Comparison of ENCODE assay signal across 27 cellular contexts in the genomic region with DNA sequence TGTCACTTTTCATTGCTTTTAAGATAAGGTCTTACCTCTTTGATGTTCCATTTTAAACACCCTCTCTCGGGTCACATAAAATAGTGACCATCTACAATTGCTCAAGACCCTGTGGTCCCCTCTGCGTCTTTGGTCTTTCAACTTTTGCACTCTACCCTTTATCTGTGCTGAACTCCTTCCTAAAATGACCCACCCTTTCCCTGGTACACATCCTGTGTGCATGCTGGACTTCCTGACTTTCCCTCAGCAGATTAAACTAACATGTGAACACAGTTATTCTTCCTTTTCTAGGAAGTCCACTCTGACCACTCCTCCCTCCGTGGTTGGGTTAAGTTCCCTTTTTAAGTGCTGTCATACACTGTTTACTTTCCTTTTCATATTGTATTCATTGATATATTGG.
"Had no signal": no experiment of that assay in that cellular context is flagged by ENCODE, and none has a peak within 500 bp of the region (broad histone marks: within the 10 kb centered on the region; RNA-seq: fewer than 3 reads in every experiment).

No MANE protein-coding gene starts in this region.

- H3K4me3 ChIP-seq: ascending aorta, body of pancreas had no signal

- H3K27ac Mint-ChIP-seq: activated CD8-positive, alpha-beta memory T cell treated with anti-CD3 and anti-CD28 coated beads, Interleukin-2, amount 10 ng/mL, durations not matched to agents 7 days and 5 days; activated naive CD4-positive, alpha-beta T cell treated with anti-CD3 and anti-CD28 coated beads, Interleukin-2, amount 50 U/mL, for 72 hours; activated naive CD8-positive, alpha-beta T cell treated with anti-CD3 and anti-CD28 coated beads, Interleukin-2, amount 50 U/mL, for 24 hours; activated T-cell treated with anti-CD3 and anti-CD28 coated beads, Interleukin-2, amount 50 U/mL, for 24 hours; activated T-helper 1 cell treated with anti-CD3 and anti-CD28 coated beads, Interleukin-12 subunit alpha, Interleukin-12 subunit beta, Interleukin-2, Interleukin-4 antibody, amounts not matched to agents 30 ng/mL and 10 ng/mL and 1 ng/mL, durations not matched to agents 14 hours and 24 hours and 36 hours; T-helper 17 cell had no signal

- H3K27me3 Mint-ChIP-seq: activated CD8-positive, alpha-beta memory T cell treated with anti-CD3 and anti-CD28 coated beads, Interleukin-2, amount 10 ng/mL, durations not matched to agents 7 days and 5 days; activated naive CD8-positive, alpha-beta T cell treated with anti-CD3 and anti-CD28 coated beads, Interleukin-2, amount 50 U/mL, for 24 hours; activated T-cell treated with anti-CD3 and anti-CD28 coated beads, Interleukin-2, amount 50 U/mL, for 24 hours; central memory CD8-positive, alpha-beta T cell; T-helper 17 cell had no signal

- H3K4me3 Mint-ChIP-seq: activated CD8-positive, alpha-beta memory T cell treated with anti-CD3 and anti-CD28 coated beads, Interleukin-2, amount 10 ng/mL, durations not matched to agents 7 days and 5 days; activated naive CD8-positive, alpha-beta T cell treated with anti-CD3 and anti-CD28 coated beads, Interleukin-2, amount 50 U/mL, for 24 hours; activated T-cell treated with anti-CD3 and anti-CD28 coated beads, Interleukin-2, amount 50 U/mL, for 24 hours; activated T-helper 1 cell treated with anti-CD3 and anti-CD28 coated beads, Interleukin-12 subunit alpha, Interleukin-12 subunit beta, Interleukin-2, Interleukin-4 antibody, amounts not matched to agents 30 ng/mL and 10 ng/mL and 1 ng/mL, durations not matched to agents 14 hours and 24 hours and 36 hours; central memory CD8-positive, alpha-beta T cell; T-helper 17 cell had no signal

- H3K36me3 Mint-ChIP-seq: activated CD8-positive, alpha-beta memory T cell treated with anti-CD3 and anti-CD28 coated beads, Interleukin-2, amount 10 ng/mL, durations not matched to agents 7 days and 5 days; activated naive CD4-positive, alpha-beta T cell treated with anti-CD3 and anti-CD28 coated beads, Interleukin-2, amount 50 U/mL, for 72 hours had no signal

- ATAC-seq: activated CD4-positive, CD25-positive, alpha-beta regulatory T cell treated with anti-CD3 and anti-CD28 coated beads, Interleukin-2, amount 50 U/mL, for 24 hours; activated CD8-positive, alpha-beta memory T cell treated with anti-CD3 and anti-CD28 coated beads, Interleukin-2, amount 10 ng/mL, durations not matched to agents 7 days and 5 days; activated naive CD4-positive, alpha-beta T cell treated with anti-CD3 and anti-CD28 coated beads, Interleukin-2, amount 50 U/mL, for 72 hours; activated naive CD8-positive, alpha-beta T cell treated with anti-CD3 and anti-CD28 coated beads, Interleukin-2, amount 50 U/mL, for 24 hours; body of pancreas; PC-3; T-helper 17 cell had no signal

- DNase-seq: activated CD4-positive, alpha-beta T cell treated with anti-CD3 and anti-CD28 coated beads for 4 hours; activated CD8-positive, alpha-beta memory T cell treated with anti-CD3 and anti-CD28 coated beads, Interleukin-2, amount 10 ng/mL, durations not matched to agents 7 days and 5 days; activated effector memory CD4-positive, alpha-beta T cell treated with Interleukin-2 at 50 U/mL for 16 hours; activated naive CD4-positive, alpha-beta T cell treated with Interleukin-2 at 50 U/mL for 16 hours; activated naive CD8-positive, alpha-beta T cell treated with anti-CD3 and anti-CD28 coated beads, Interleukin-2, amount 50 U/mL, for 24 hours; activated T-cell treated with anti-CD3 and anti-CD28 coated beads, Interleukin-2, amount 50 U/mL, for 24 hours; amniotic stem cell; body of pancreas; Kasumi-1; NCI-H1105; NCI-H1436; NCI-H1694 treated with DMSO at 0.1 percent for 48 hours; NCI-H2029 treated with DMSO at 0.1 percent for 48 hours; NCI-H345; NCI-H510A; NCI-H526 treated with DMSO at 0.1 percent for 48 hours; NCI-H82; PC-3; SHP77 treated with DMSO at 0.1 percent for 48 hours; T-helper 17 cell; T-helper 9 cell; WERI-Rb-1 had no signal

- H3K9me3 ChIP-seq: ascending aorta, body of pancreas had no signal

- H3K27ac ChIP-seq: ascending aorta, body of pancreas, WERI-Rb-1 had no signal

- H3K27me3 ChIP-seq: ascending aorta, body of pancreas had no signal

- H3K4me1 ChIP-seq: ascending aorta, body of pancreas had no signal

- H3K36me3 ChIP-seq: ascending aorta, WERI-Rb-1 had no signal

- H3K4me1 Mint-ChIP-seq: activated CD8-positive, alpha-beta memory T cell treated with anti-CD3 and anti-CD28 coated beads, Interleukin-2, amount 10 ng/mL, durations not matched to agents 7 days and 5 days; activated naive CD8-positive, alpha-beta T cell treated with anti-CD3 and anti-CD28 coated beads, Interleukin-2, amount 50 U/mL, for 24 hours; central memory CD8-positive, alpha-beta T cell; T-helper 17 cell had no signal
